In the genomic region with DNA sequence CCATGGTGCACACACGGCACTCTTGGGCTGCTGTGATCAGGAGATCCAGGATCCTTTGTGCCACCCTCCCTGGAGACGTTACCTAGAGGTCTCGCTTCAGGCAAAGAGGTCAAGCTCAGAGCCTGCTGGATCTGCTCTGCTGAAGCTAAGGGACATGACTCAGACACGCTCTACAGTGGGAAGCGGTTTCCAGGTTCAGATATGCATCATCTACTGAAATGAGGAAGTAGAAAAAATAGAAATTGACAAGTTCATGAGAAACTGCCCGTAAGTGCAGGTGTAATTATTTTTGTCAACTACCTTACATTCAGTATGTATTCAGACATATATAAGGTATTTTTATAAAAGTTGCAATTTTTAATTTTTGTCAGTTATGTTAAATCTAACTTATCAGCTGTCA, we compare ENCODE assay signal across 8 cellular contexts.
DNase-seq lines count a peak whose midpoint lies in the region; ATAC-seq lines count a peak whose summit lies in the region.
"Not testable (repeated sequence)": the region's sequence is repeated elsewhere in the genome, so short reads cannot be mapped to it uniquely, and the experiment has no call there.

No MANE protein-coding gene starts in this region.

- in situ Hi-C loops in ACHN (cut with HindIII; ENCODE audit: low pct_ligation_motif_present, low pct_unique_long_range_greater_than_20kb, low sequenced_read_pairs); KBM-7 (cut with MboI; ENCODE audit: low pct_unique_long_range_greater_than_20kb, low sequenced_read_pairs): not testable (repeated sequence)

- DNase-seq in ACHN (peak; percentile 10), KBM-7 (peak; percentile 63), UCSD-AML1 (lab: John Stamatoyannopoulos, UW; ENCODE audit: unreplicated experiment) (peak; percentile 45), germinal center (ENCODE audit: low spot score) (peak; percentile 3)

- ATAC-seq in GM18511 (IDR thresholded peaks at IDR 0.05; ENCODE audit: unreplicated experiment) (peak; percentile 99), GM19455 (IDR thresholded peaks at IDR 0.05; ENCODE audit: unreplicated experiment) (peak; percentile 91), HG02610 (IDR thresholded peaks at IDR 0.05; ENCODE audit: unreplicated experiment) (peak; percentile 98), HG03103 (IDR thresholded peaks at IDR 0.05; ENCODE audit: low read depth, unreplicated experiment) (peak; percentile 98)

Comparison
In these comparisons a context has a peak if more than half of its experiments do, and no peak if none do; other contexts are left out.
1. Peak in every context shown above with its lines: DNase-seq and ATAC-seq.
2. DNase-seq: peak in every context shown above with its lines; median percentile 63 in KBM-7; 45 in UCSD-AML1; 10 in ACHN; 3 in germinal center.